In genomic region chr21:45228171-45228641, GRCh38 we compare ENCODE assay signal across 8 cellular contexts. TPM values are rescaled to one million over a fixed set of nuclear protein-coding genes. Genes with fewer than 3 reads are reported as not detected.
A peak's percentile ranks its signal among the peaks of the same experiment; 100 is the strongest.
DNase-seq lines count a peak whose midpoint lies in the region; ATAC-seq and TF ChIP-seq lines count a peak whose summit lies in the region.

No MANE protein-coding gene starts in this region.

- no peak; a peak in 1 of 4 replicates for TF ChIP-seq EP300 in SK-N-SH (IDR thresholded peaks at IDR 0.05; ENCODE audit: borderline replicate concordance in 1 of 2, low read depth in 1 of 2, low read length in 1 of 2)

- POLR2A ChIA-PET in SK-N-SH (lab: Yijun Ruan, JAX): no interaction called here

- peak overlapping the region; percentile 53 for H3K4me2 ChIP-seq in SK-N-SH

- no peaks in the 10 kb centered on the region for H3K9me3 ChIP-seq in SK-N-SH
- no peaks in the 10 kb centered on the region for H3K9me3 ChIP-seq in mucosa of descending colon

- no peak overlapping the region for H2AFZ ChIP-seq in SK-N-SH (ENCODE audit: low read depth)

- CTCF ChIA-PET in SK-N-SH (lab: Yijun Ruan, JAX): interaction anchor here (0.8 to 4.3 kb wide), 4 partner anchors 11 to 98 kb away, joined by 3 to 14 read pairs (median 4); no protein-coding TSS in a partner anchor

- H3F3A ChIP-seq in SK-N-SH (replicated peaks; ENCODE audit: insufficient read depth): peaks cover 20% of the 10 kb centered on the region

- peak overlapping the region; percentile 1; the same call in 1 of the 2 replicates for H3K9ac ChIP-seq in SK-N-SH

- H3K4me3 ChIP-seq in SK-N-SH (ENCODE audit: low read depth in 2 of 2, low read length in 1 of 2): no peak overlapping the region
- no peak overlapping the region for H3K4me3 ChIP-seq in mucosa of descending colon

- no peaks in the 10 kb centered on the region for H3K36me3 ChIP-seq in SK-N-SH (replicated peaks in 1 of 2; ENCODE audit: control insufficient read depth in 1 of 2, insufficient read depth in 2 of 2, low read length in 1 of 2)
- H3K36me3 ChIP-seq in mucosa of descending colon (ENCODE audit: low read depth): no peaks in the 10 kb centered on the region

- no peak for TF ChIP-seq RAD21 in SK-N-SH (IDR thresholded peaks at IDR 0.05; ENCODE audit: low read length)

- no peaks in the 10 kb centered on the region for H3K79me2 ChIP-seq in SK-N-SH (ENCODE audit: insufficient read depth)

- intact Hi-C loops in mucosa of descending colon (cut with DNase I, micrococcal nuclease): no loop called here

- peak; percentile 75 for DNase-seq in Ammon's horn (ENCODE audit: low spot score)
- DNase-seq in SK-N-SH: no peak
- DNase-seq in activated naive CD8-positive, alpha-beta T cell treated with anti-CD3 and anti-CD28 coated beads, Interleukin-2, amount 50 U/mL, for 16 hours (ENCODE audit: low read depth, low spot score): peak; percentile 35
- peak in 1 of 3 donors; percentile 29 for DNase-seq in mucosa of descending colon
- peak; percentile 96 for DNase-seq in stromal cell of bone marrow (ENCODE audit: low read depth)
- DNase-seq in NOMO-1 (lab: John Stamatoyannopoulos, UW; ENCODE audit: unreplicated experiment in 2 of 2): no peak

- H3K4me1 ChIP-seq in SK-N-SH (ENCODE audit: control insufficient read depth in 1 of 2, insufficient read depth in 2 of 2, low read depth in 1 of 2, low read length in 1 of 2) (peaks cover 7 to 13% of the 10 kb centered on the region in 2 experiments; a peak in 2 of 4 replicates), mucosa of descending colon (ENCODE audit: low read depth) (no peaks in the 10 kb centered on the region)

- no peak; the same call in 1 of the 2 replicates for TF ChIP-seq CTCF in SK-N-SH (IDR thresholded peaks at IDR 0.05)
- no peak for TF ChIP-seq CTCF in mucosa of descending colon (IDR thresholded peaks at IDR 0.05)

- 15% methylated on average over 6 of the region's 6 CpGs for WGBS in SK-N-SH (ENCODE audit: low lambda C conversion rate)

- peak overlapping the region; percentile 54 to 72; a peak in 3 of 4 replicates for H3K27ac ChIP-seq in SK-N-SH (ENCODE audit: low read depth in 2 of 2, low read length in 1 of 2)

- no peaks in the 10 kb centered on the region for H3K27me3 ChIP-seq in SK-N-SH (ENCODE audit: insufficient read depth)

- ATAC-seq in mucosa of descending colon (peak; percentile 53), GM18907 (IDR thresholded peaks at IDR 0.05; ENCODE audit: unreplicated experiment) (no peak), HG03571 (IDR thresholded peaks at IDR 0.05; ENCODE audit: unreplicated experiment) (no peak)

- H3K9me2 ChIP-seq in SK-N-SH: no peaks in the 10 kb centered on the region

- H4K20me1 ChIP-seq in SK-N-SH (ENCODE audit: insufficient read depth): peaks cover 10% of the 10 kb centered on the region

TF ChIP-seq in SK-N-SH, 30 proteins besides CTCF, POLR2A, EP300 and RAD21 (continues in another document):
- TF ChIP-seq RFX5 (IDR thresholded peaks at IDR 0.05; ENCODE audit: low read length): no peak
- TF ChIP-seq IRF3 (IDR thresholded peaks at IDR 0.05; ENCODE audit: low read depth, low read length): no peak
- TF ChIP-seq MEF2A (IDR thresholded peaks at IDR 0.05; ENCODE audit: borderline replicate concordance, low read depth): no peak; the same call in 1 of the 2 replicates
- no peak; the same call in 1 of the 2 replicates for TF ChIP-seq RXRA (IDR thresholded peaks at IDR 0.05; ENCODE audit: borderline replicate concordance, low read depth)
- TF ChIP-seq JUND (IDR thresholded peaks at IDR 0.05): peak; percentile 92
- TF ChIP-seq TEAD4 (IDR thresholded peaks at IDR 0.05; ENCODE audit: borderline replicate concordance, insufficient read depth): peak; percentile 81
- no peak for TF ChIP-seq FOXJ3 (CRISPR knock-in tag; IDR thresholded peaks at IDR 0.05)
- no peak for TF ChIP-seq USF1 (IDR thresholded peaks at IDR 0.05; ENCODE audit: borderline replicate concordance, low read depth)
- peak; percentile 83 for TF ChIP-seq NFIC (IDR thresholded peaks at IDR 0.05; ENCODE audit: borderline replicate concordance)
- TF ChIP-seq USF2 (IDR thresholded peaks at IDR 0.05; ENCODE audit: borderline replicate concordance, low read depth, low read length): no peak
- no peak for TF ChIP-seq REST (IDR thresholded peaks at IDR 0.05; ENCODE audit: low read depth, low read length)
- peak; percentile 95 for TF ChIP-seq PBX3 (IDR thresholded peaks at IDR 0.05)
- peak; percentile 7; the same call in 1 of the 2 replicates for TF ChIP-seq TAF1 (IDR thresholded peaks at IDR 0.05; ENCODE audit: borderline replicate concordance, low read depth, low read length)
- peak; percentile 47; the same call in 1 of the 2 replicates for TF ChIP-seq ZBTB33 (IDR thresholded peaks at IDR 0.05; ENCODE audit: borderline replicate concordance, low read depth)
- no peak for TF ChIP-seq RCOR1 (IDR thresholded peaks at IDR 0.05; ENCODE audit: low read length)

RNA-seq across cellular contexts. Expression of gene POFUT2, which starts 59.5 kb away (rescaled TPM):
- 45.5 and 53.3 TPM in 2 replicates for polyA plus RNA-seq in SK-N-SH (2012; rRNA removed)
- 27.6 and 33.4 TPM in 2 replicates for polyA plus RNA-seq in SK-N-SH (2012; cell fraction: cytosol; rRNA removed)
- polyA plus RNA-seq in SK-N-SH (2012; cell fraction: nucleus; rRNA removed): 208 and 214 TPM in 2 replicates
- 10 to 100 TPM; 26.4 to 38.0 (median 29.8) TPM for total RNA-seq in mucosa of descending colon

Comparison
In these comparisons a context has a peak if more than half of its experiments do, and no peak if none do; other contexts are left out.
1. DNase-seq: peak in Ammon's horn (single experiment), activated naive CD8-positive, alpha-beta T cell treated with anti-CD3 and anti-CD28 coated beads, Interleukin-2, amount 50 U/mL, for 16 hours (single experiment) and stromal cell of bone marrow (single experiment); none in SK-N-SH (single experiment) and NOMO-1 (0 of 2).